21 cellular contexts compared by ENCODE assay signal in genomic region chr4:59685626-59686025, GRCh38.
"Had no signal": no experiment of that assay in that cellular context is flagged by ENCODE, and none has a peak within 500 bp of the region (broad histone marks: within the 10 kb centered on the region; RNA-seq: fewer than 3 reads in every experiment).

No MANE protein-coding gene starts in this region.

- H3K4me3 ChIP-seq: MG63 had no signal

- H3K36me3 ChIP-seq: MG63 had no signal

- H3K9me3 ChIP-seq: MG63, SK-N-SH had no signal

- H3K4me2 ChIP-seq: SK-N-SH had no signal

- DNase-seq: KBM-7, MG63, NCI-H1092 treated with DMSO at 0.1 percent for 48 hours, NCI-H1436, NCI-H187, NCI-H2029, NCI-H2081 treated with DMSO at 0.1 percent for 48 hours, NCI-H2171, NCI-H226, NCI-H446, NCI-H510A, NCI-H524 treated with DMSO at 0.1 percent for 48 hours, NCI-H69, NCI-H774, OCI-M1, RPMI8226, SHP77, SK-N-SH, SW 1271 had no signal

- H3K27ac ChIP-seq: HL-60 had no signal

- H3K9ac ChIP-seq: SK-N-SH had no signal

- H3K27me3 ChIP-seq: MG63 had no signal

- FAIRE-seq: HTR-8/SVneo had no signal
